27 cellular contexts compared by ENCODE assay signal in the genomic region with DNA sequence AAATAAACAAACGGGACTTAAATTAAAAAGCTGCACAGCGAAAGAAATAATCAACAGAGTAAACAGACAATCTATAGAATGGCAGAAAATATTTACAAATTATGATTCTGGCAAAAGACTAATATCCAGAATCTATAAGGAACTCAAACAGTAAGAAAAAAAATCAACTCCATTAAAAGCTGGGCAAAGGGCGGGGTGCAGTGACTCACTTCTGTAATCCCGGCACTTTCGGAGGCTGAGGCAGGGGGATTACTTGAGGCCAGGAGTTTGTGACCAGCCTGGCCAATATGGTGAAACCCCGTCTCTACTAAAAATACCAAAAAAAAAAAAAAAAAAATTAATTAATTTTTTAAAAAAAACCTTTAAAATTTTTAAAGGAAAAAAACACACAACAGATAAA.
A peak's percentile ranks its signal among the peaks of the same experiment; 100 is the strongest.
DNase-seq lines count a peak whose midpoint lies in the region; ATAC-seq and TF ChIP-seq lines count a peak whose summit lies in the region.
"Had no signal": no experiment of that assay in that cellular context is flagged by ENCODE, and none has a peak within 500 bp of the region (broad histone marks: within the 10 kb centered on the region; RNA-seq: fewer than 3 reads in every experiment).

No MANE protein-coding gene starts in this region.

- peaks cover 48% of the 10 kb centered on the region for H3K4me1 ChIP-seq in ACC112 (ENCODE audit: control insufficient read depth, insufficient read depth, low read length, unreplicated experiment)
- H3K4me1 ChIP-seq: BE2C had no signal

- no peak for TF ChIP-seq CTCF in brain microvascular endothelial cell (IDR thresholded peaks at IDR 0.05; ENCODE audit: low read depth, low read length, missing control alignments)
- TF ChIP-seq CTCF in fibroblast of villous mesenchyme (IDR thresholded peaks at IDR 0.05; ENCODE audit: insufficient read depth, low read depth, low read length) = no peak

- H3K4me3 Mint-ChIP-seq in activated naive CD4-positive, alpha-beta T cell treated with anti-CD3 and anti-CD28 coated beads, Interleukin-2, amount 10 ng/mL, durations not matched to agents 7 days and 5 days = no peak overlapping the region
- H3K4me3 Mint-ChIP-seq: activated naive CD8-positive, alpha-beta T cell treated with anti-CD3 and anti-CD28 coated beads, Interleukin-2, amount 10 ng/mL, durations not matched to agents 7 days and 5 days; endodermal cell; natural killer cell had no signal

- H2AFZ ChIP-seq in ACC112 (ENCODE audit: low read length, unreplicated experiment) = no peak overlapping the region

- H3K27me3 ChIP-seq in ACC112 (ENCODE audit: insufficient read depth, low read length) (no peaks in the 10 kb centered on the region), brain microvascular endothelial cell (replicated peaks) (no peaks in the 10 kb centered on the region)
- H3K27me3 ChIP-seq: BE2C, body of pancreas, foreskin keratinocyte, ovary had no signal

- H3K27ac ChIP-seq in ACC112 (ENCODE audit: low read depth, low read length) (peak overlapping the region; percentile 56), brain microvascular endothelial cell (peak overlapping the region; percentile 41)
- H3K27ac ChIP-seq: body of pancreas, coronary artery, foreskin keratinocyte, heart right ventricle, ovary had no signal

- CTCF ChIA-PET in activated naive CD4-positive, alpha-beta T cell treated with anti-CD3 and anti-CD28 coated beads, Interleukin-2, amount 10 ng/mL, durations not matched to agents 7 days and 5 days (lab: Charles Lee) = no interaction called here

- H3K79me2 ChIP-seq in ACC112 (ENCODE audit: control insufficient read depth, insufficient read depth, low read length, unreplicated experiment) = peaks cover 12% of the 10 kb centered on the region

- no peaks in the 10 kb centered on the region for H3K9me3 Mint-ChIP-seq in activated naive CD4-positive, alpha-beta T cell treated with anti-CD3 and anti-CD28 coated beads, Interleukin-2, amount 10 ng/mL, durations not matched to agents 7 days and 5 days
- H3K9me3 Mint-ChIP-seq: activated naive CD8-positive, alpha-beta T cell treated with anti-CD3 and anti-CD28 coated beads, Interleukin-2, amount 10 ng/mL, durations not matched to agents 7 days and 5 days; endodermal cell; natural killer cell had no signal

- H3K4me1 Mint-ChIP-seq in activated naive CD4-positive, alpha-beta T cell treated with anti-CD3 and anti-CD28 coated beads, Interleukin-2, amount 10 ng/mL, durations not matched to agents 7 days and 5 days = no peaks in the 10 kb centered on the region

- H3K36me3 Mint-ChIP-seq in activated naive CD4-positive, alpha-beta T cell treated with anti-CD3 and anti-CD28 coated beads, Interleukin-2, amount 10 ng/mL, durations not matched to agents 7 days and 5 days = peaks cover 8% of the 10 kb centered on the region
- H3K36me3 Mint-ChIP-seq: natural killer cell had no signal

- H3K27ac Mint-ChIP-seq in activated naive CD4-positive, alpha-beta T cell treated with anti-CD3 and anti-CD28 coated beads, Interleukin-2, amount 10 ng/mL, durations not matched to agents 7 days and 5 days = no peak overlapping the region
- H3K27ac Mint-ChIP-seq: activated naive CD8-positive, alpha-beta T cell treated with anti-CD3 and anti-CD28 coated beads, Interleukin-2, amount 10 ng/mL, durations not matched to agents 7 days and 5 days; endodermal cell; natural killer cell had no signal

- in situ Hi-C loops in brain microvascular endothelial cell (cut with HindIII; ENCODE audit: low pct_ligation_motif_present, low sequenced_read_pairs) = no loop called here

- no peaks in the 10 kb centered on the region for H3K36me3 ChIP-seq in ACC112 (ENCODE audit: insufficient read depth, low read length)
- no peaks in the 10 kb centered on the region for H3K36me3 ChIP-seq in brain microvascular endothelial cell (replicated peaks)
- H3K36me3 ChIP-seq: BE2C, heart right ventricle, ovary had no signal

- peak; percentile 22 for DNase-seq in LHCN-M2 (ENCODE audit: low read depth)
- DNase-seq in brain microvascular endothelial cell = peak; percentile 31
- peak; percentile 62 for DNase-seq in fibroblast of villous mesenchyme (ENCODE audit: low read depth)
- DNase-seq in activated naive CD4-positive, alpha-beta T cell treated with anti-CD3 and anti-CD28 coated beads, Interleukin-2, amount 10 ng/mL, durations not matched to agents 7 days and 5 days = no peak
- DNase-seq in activated naive CD4-positive, alpha-beta T cell treated with anti-CD3 and anti-CD28 coated beads, Interleukin-2, amount 50 U/mL, for 16 hours = no peak
- DNase-seq: activated CD4-positive, alpha-beta T cell treated with anti-CD3 and anti-CD28 coated beads, Interleukin-2, amount 50 U/mL, for 4 hours; activated CD4-positive, CD25-positive, alpha-beta regulatory T cell; activated naive CD8-positive, alpha-beta T cell treated with anti-CD3 and anti-CD28 coated beads, Interleukin-2, amount 10 ng/mL, durations not matched to agents 7 days and 5 days; BE2C; body of pancreas; DMS53; endodermal cell; foreskin keratinocyte; GOT3; heart right ventricle; natural killer cell; NCI-H2107; NCI-H446 treated with DMSO at 0.1 percent for 48 hours; ovary; retina; SHP77; substantia nigra had no signal

- H3K4me3 ChIP-seq in ACC112 (ENCODE audit: low read depth, low read length) (peak overlapping the region; percentile 66), brain microvascular endothelial cell (ENCODE audit: low read depth, low read length) (no peak overlapping the region), fibroblast of villous mesenchyme (ENCODE audit: low read depth, low read length) (no peak overlapping the region)
- H3K4me3 ChIP-seq: body of pancreas, coronary artery, GM12878, heart right ventricle, ovary had no signal

- ATAC-seq in HG02970 (IDR thresholded peaks at IDR 0.05; ENCODE audit: low FRiP score, unreplicated experiment) (no peak), SK-N-SH treated with all-trans-retinoic acid at 6 μM for 48 hours (no peak)
- ATAC-seq: body of pancreas, foreskin keratinocyte, GM12878, heart right ventricle, natural killer cell had no signal

- no peaks in the 10 kb centered on the region for H3K27me3 Mint-ChIP-seq in activated naive CD4-positive, alpha-beta T cell treated with anti-CD3 and anti-CD28 coated beads, Interleukin-2, amount 10 ng/mL, durations not matched to agents 7 days and 5 days
- H3K27me3 Mint-ChIP-seq: activated naive CD8-positive, alpha-beta T cell treated with anti-CD3 and anti-CD28 coated beads, Interleukin-2, amount 10 ng/mL, durations not matched to agents 7 days and 5 days had no signal

TF ChIP-seq in SK-N-SH treated with all-trans-retinoic acid at 6 μM for 48 hours, 23 proteins besides CTCF, POLR2A, EP300 and RAD21 (continues in another document):
- TF ChIP-seq GLIS3 (CRISPR knock-in tag; IDR thresholded peaks at IDR 0.05) = no peak
- no peak for TF ChIP-seq ZNF70 (CRISPR knock-in tag; IDR thresholded peaks at IDR 0.05)
- no peak for TF ChIP-seq ZFP3 (CRISPR knock-in tag; IDR thresholded peaks at IDR 0.05)
- TF ChIP-seq, protein P1, sequence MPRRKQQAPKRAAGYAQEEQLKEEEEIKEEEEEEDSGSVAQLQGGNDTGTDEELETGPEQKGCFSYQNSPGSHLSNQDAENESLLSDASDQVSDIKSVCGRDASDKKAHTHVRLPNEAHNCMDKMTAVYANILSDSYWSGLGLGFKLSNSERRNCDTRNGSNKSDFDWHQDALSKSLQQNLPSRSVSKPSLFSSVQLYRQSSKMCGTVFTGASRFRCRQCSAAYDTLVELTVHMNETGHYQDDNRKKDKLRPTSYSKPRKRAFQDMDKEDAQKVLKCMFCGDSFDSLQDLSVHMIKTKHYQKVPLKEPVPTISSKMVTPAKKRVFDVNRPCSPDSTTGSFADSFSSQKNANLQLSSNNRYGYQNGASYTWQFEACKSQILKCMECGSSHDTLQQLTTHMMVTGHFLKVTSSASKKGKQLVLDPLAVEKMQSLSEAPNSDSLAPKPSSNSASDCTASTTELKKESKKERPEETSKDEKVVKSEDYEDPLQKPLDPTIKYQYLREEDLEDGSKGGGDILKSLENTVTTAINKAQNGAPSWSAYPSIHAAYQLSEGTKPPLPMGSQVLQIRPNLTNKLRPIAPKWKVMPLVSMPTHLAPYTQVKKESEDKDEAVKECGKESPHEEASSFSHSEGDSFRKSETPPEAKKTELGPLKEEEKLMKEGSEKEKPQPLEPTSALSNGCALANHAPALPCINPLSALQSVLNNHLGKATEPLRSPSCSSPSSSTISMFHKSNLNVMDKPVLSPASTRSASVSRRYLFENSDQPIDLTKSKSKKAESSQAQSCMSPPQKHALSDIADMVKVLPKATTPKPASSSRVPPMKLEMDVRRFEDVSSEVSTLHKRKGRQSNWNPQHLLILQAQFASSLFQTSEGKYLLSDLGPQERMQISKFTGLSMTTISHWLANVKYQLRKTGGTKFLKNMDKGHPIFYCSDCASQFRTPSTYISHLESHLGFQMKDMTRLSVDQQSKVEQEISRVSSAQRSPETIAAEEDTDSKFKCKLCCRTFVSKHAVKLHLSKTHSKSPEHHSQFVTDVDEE (CRISPR knock-in tag; IDR thresholded peaks at IDR 0.05) = no peak
- no peak for TF ChIP-seq ZNF565 (CRISPR knock-in tag; conservative IDR thresholded peaks at IDR 0.05; ENCODE audit: low read depth)
- TF ChIP-seq RARB (CRISPR knock-in tag; IDR thresholded peaks at IDR 0.05) = no peak
- TF ChIP-seq PPARA (CRISPR knock-in tag; IDR thresholded peaks at IDR 0.05; ENCODE audit: borderline replicate concordance) = no peak
- TF ChIP-seq ARNTL (CRISPR knock-in tag; IDR thresholded peaks at IDR 0.05; ENCODE audit: borderline replicate concordance, low read depth) = no peak
- no peak for TF ChIP-seq ZNF8 (CRISPR knock-in tag; IDR thresholded peaks at IDR 0.05)
- TF ChIP-seq, protein P2, sequence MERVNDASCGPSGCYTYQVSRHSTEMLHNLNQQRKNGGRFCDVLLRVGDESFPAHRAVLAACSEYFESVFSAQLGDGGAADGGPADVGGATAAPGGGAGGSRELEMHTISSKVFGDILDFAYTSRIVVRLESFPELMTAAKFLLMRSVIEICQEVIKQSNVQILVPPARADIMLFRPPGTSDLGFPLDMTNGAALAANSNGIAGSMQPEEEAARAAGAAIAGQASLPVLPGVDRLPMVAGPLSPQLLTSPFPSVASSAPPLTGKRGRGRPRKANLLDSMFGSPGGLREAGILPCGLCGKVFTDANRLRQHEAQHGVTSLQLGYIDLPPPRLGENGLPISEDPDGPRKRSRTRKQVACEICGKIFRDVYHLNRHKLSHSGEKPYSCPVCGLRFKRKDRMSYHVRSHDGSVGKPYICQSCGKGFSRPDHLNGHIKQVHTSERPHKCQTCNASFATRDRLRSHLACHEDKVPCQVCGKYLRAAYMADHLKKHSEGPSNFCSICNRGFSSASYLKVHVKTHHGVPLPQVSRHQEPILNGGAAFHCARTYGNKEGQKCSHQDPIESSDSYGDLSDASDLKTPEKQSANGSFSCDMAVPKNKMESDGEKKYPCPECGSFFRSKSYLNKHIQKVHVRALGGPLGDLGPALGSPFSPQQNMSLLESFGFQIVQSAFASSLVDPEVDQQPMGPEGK (CRISPR knock-in tag; IDR thresholded peaks at IDR 0.05; ENCODE audit: borderline replicate concordance) = no peak

Comparison
In these comparisons a context has a peak if more than half of its experiments do, and no peak if none do; other contexts are left out.
1. DNase-seq: peak in LHCN-M2 (single experiment), brain microvascular endothelial cell (single experiment) and fibroblast of villous mesenchyme (single experiment); none in activated naive CD4-positive, alpha-beta T cell treated with anti-CD3 and anti-CD28 coated beads, Interleukin-2, amount 10 ng/mL, durations not matched to agents 7 days and 5 days (single experiment) and activated naive CD4-positive, alpha-beta T cell treated with anti-CD3 and anti-CD28 coated beads, Interleukin-2, amount 50 U/mL, for 16 hours (single experiment).